Comparison of ENCODE assay signal across 8 cellular contexts in the genomic region with DNA sequence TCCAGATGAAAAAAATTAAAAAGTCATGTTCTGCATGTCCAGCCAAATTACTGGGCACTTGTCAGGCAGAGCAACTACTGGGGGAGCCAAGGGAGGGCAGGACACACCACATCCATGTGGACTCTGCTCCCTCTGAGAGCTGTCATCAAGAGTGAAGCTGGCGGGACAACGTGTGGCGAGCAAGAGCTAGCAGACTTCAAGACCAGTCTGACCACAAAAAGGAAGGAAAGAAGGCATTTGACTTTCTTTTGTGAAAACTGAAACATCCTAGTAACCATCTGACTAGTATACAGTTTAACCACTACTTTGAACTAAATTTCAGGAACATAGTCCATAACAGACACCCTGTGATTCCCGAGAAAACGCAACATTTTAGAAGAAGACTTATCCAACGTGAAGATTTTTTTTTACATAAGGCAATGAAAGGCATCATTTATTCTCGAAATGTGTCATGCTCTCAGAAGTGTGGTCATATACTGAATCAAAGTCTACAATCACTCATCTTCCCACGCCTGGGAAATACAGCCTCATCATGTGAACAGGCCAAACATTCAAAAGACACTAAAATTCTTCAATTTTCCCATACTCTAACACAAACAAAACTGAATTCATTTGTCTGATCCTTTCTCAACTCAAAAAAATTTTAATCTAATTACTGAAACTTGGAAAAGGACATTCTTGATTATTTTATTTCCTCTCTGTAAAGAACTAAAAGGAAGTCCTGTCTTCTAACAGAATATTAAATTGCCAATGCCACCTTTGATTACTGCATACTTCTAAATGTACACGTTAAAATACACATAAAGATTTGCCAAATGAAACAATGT. TPM values are rescaled to one million over a fixed set of nuclear protein-coding genes. Genes with fewer than 3 reads are reported as not detected.
A peak's percentile ranks its signal among the peaks of the same experiment; 100 is the strongest.
DNase-seq lines count a peak whose midpoint lies in the region; ATAC-seq, FAIRE-seq and TF ChIP-seq lines count a peak whose summit lies in the region.

No MANE protein-coding gene starts in this region.

- H3K9me3 ChIP-seq in BE2C = no peaks in the 10 kb centered on the region

- no peaks in the 10 kb centered on the region for H3K27me3 ChIP-seq in BE2C

- H3K27me3 Mint-ChIP-seq in CD14-positive monocyte (ENCODE audit: low read depth in 3 of 3) (peaks cover 9 to 14% (median 11%) of the 10 kb centered on the region in 3 donors), progenitor cell of endocrine pancreas (peaks cover 10% of the 10 kb centered on the region)
- H3K27me3 Mint-ChIP-seq in activated CD8-positive, alpha-beta T cell treated with anti-CD3 and anti-CD28 coated beads for 36 hours = peaks cover 7% of the 10 kb centered on the region

- peaks cover 23% of the 10 kb centered on the region for H3K4me1 Mint-ChIP-seq in CD14-positive monocyte
- peaks cover 45% of the 10 kb centered on the region for H3K4me1 Mint-ChIP-seq in activated CD8-positive, alpha-beta T cell treated with anti-CD3 and anti-CD28 coated beads for 36 hours (ENCODE audit: low read depth)
- peaks cover 32% of the 10 kb centered on the region for H3K4me1 Mint-ChIP-seq in progenitor cell of endocrine pancreas (ENCODE audit: low read depth)

- peak; percentile 78 for FAIRE-seq in urothelium cell line (lab: Jason Lieb, UNC)

- POLR2A ChIA-PET in activated CD8-positive, alpha-beta T cell treated with anti-CD3 and anti-CD28 coated beads for 36 hours (lab: Charles Lee) = interaction anchor here (0.6 kb wide), 1 partner anchor 61 kb away, joined by 3 read pairs; no protein-coding TSS in a partner anchor

- H3K4me1 ChIP-seq in BE2C = peaks cover 8% of the 10 kb centered on the region

- DNase-seq in CD14-positive monocyte (ENCODE audit: low spot score) (no peak), kidney tubule cell (ENCODE audit: low spot score) (peak; percentile 9), urothelium cell line (ENCODE audit: low spot score) (no peak), progenitor cell of endocrine pancreas (ENCODE audit: low spot score, unreplicated experiment) (no peak), BE2C (no peak)
- peak; percentile 63 for DNase-seq in activated CD8-positive, alpha-beta T cell treated with anti-CD3 and anti-CD28 coated beads for 36 hours

- peak overlapping the region in 1 of 2 donors; percentile 72 for H3K4me3 Mint-ChIP-seq in CD14-positive monocyte
- no peak overlapping the region for H3K4me3 Mint-ChIP-seq in activated CD8-positive, alpha-beta T cell treated with anti-CD3 and anti-CD28 coated beads for 36 hours
- no peak overlapping the region for H3K4me3 Mint-ChIP-seq in progenitor cell of endocrine pancreas (ENCODE audit: low read depth)

- CTCF ChIA-PET in activated CD8-positive, alpha-beta T cell treated with anti-CD3 and anti-CD28 coated beads for 36 hours (lab: Charles Lee) = interaction anchor here (1.0 to 1.2 kb wide), 3 partner anchors 19 to 189 kb away, joined by 3 to 6 read pairs (median 5); no protein-coding TSS in a partner anchor

- H3K36me3 ChIP-seq in BE2C = no peaks in the 10 kb centered on the region

- no peak for TF ChIP-seq CTCF in CD14-positive monocyte (IDR thresholded peaks at IDR 0.05)
- no peak for TF ChIP-seq CTCF in activated CD8-positive, alpha-beta T cell treated with anti-CD3 and anti-CD28 coated beads for 36 hours (IDR thresholded peaks at IDR 0.05)
- no peak for TF ChIP-seq CTCF in progenitor cell of endocrine pancreas (IDR thresholded peaks at IDR 0.05; ENCODE audit: unreplicated experiment)
- no peak for TF ChIP-seq CTCF in BE2C (IDR thresholded peaks at IDR 0.05; ENCODE audit: low read depth, low read length)

- ATAC-seq in GM19035 (IDR thresholded peaks at IDR 0.05; ENCODE audit: unreplicated experiment) (peak; percentile 85), HG03342 (IDR thresholded peaks at IDR 0.05; ENCODE audit: unreplicated experiment) (peak; percentile 71)
- ATAC-seq in activated CD8-positive, alpha-beta T cell treated with anti-CD3 and anti-CD28 coated beads for 36 hours = peak; percentile 89

- no peak overlapping the region for H3K4me3 ChIP-seq in BE2C (ENCODE audit: low read depth, low read length)

- intact Hi-C loops in CD14-positive monocyte (cut with micrococcal nuclease) = no loop called here
- intact Hi-C loops in activated CD8-positive, alpha-beta T cell treated with anti-CD3 and anti-CD28 coated beads for 36 hours (cut with micrococcal nuclease) = loop anchor here (1.0 kb wide), 1 partner anchor 36 kb away; no protein-coding TSS in a partner anchor

- H3K27ac Mint-ChIP-seq in CD14-positive monocyte (peak overlapping the region in 4 of 7 donors; percentile 7 to 51 (median 16)), progenitor cell of endocrine pancreas (no peak overlapping the region)
- peak overlapping the region; percentile 26 for H3K27ac Mint-ChIP-seq in activated CD8-positive, alpha-beta T cell treated with anti-CD3 and anti-CD28 coated beads for 36 hours

- peaks cover 0 to 4% of the 10 kb centered on the region in 2 donors for H3K36me3 Mint-ChIP-seq in CD14-positive monocyte
- no peaks in the 10 kb centered on the region for H3K36me3 Mint-ChIP-seq in activated CD8-positive, alpha-beta T cell treated with anti-CD3 and anti-CD28 coated beads for 36 hours (ENCODE audit: low read depth)
- H3K36me3 Mint-ChIP-seq in progenitor cell of endocrine pancreas (ENCODE audit: insufficient read depth) = no peaks in the 10 kb centered on the region

- H3K9me3 Mint-ChIP-seq in CD14-positive monocyte (no peaks in the 10 kb centered on the region), progenitor cell of endocrine pancreas (ENCODE audit: low read depth) (no peaks in the 10 kb centered on the region)
- H3K9me3 Mint-ChIP-seq in activated CD8-positive, alpha-beta T cell treated with anti-CD3 and anti-CD28 coated beads for 36 hours = no peaks in the 10 kb centered on the region

RNA-seq across cellular contexts. Expression of gene CYTH3, which starts 15.5 kb away (rescaled TPM):
- 1 to 10 TPM; 1.3 to 1.4 TPM for polyA plus RNA-seq in CD14-positive monocyte
- 1 to 10 TPM in 1 of 2 experiments, under 1 TPM in 1; 0.92 to 2.3 TPM for total RNA-seq in activated CD8-positive, alpha-beta T cell treated with anti-CD3 and anti-CD28 coated beads for 36 hours
- total RNA-seq in progenitor cell of endocrine pancreas = 17.2 and 17.9 TPM in 2 replicates
- 61.0 TPM for polyA plus RNA-seq in BE2C (2012; ENCODE audit: insufficient read depth, insufficient read length, low read depth)

Comparison
In these comparisons a context has a peak if more than half of its experiments do, and no peak if none do; other contexts are left out.
1. DNase-seq: peak in activated CD8-positive, alpha-beta T cell treated with anti-CD3 and anti-CD28 coated beads for 36 hours (single experiment) and kidney tubule cell (single experiment); none in CD14-positive monocyte (single experiment), urothelium cell line (single experiment), progenitor cell of endocrine pancreas (single experiment) and BE2C (single experiment).
2. Peak in every context shown above with its lines, with median percentiles within 50 percentile points of each other: ATAC-seq.